15 cellular contexts compared by ENCODE assay signal in genomic region chr9:130731355-130731754, GRCh38. TPM values are rescaled to one million over a fixed set of nuclear protein-coding genes. Genes with fewer than 3 reads are reported as not detected.
DNase-seq lines count a peak whose midpoint lies in the region; ATAC-seq and TF ChIP-seq lines count a peak whose summit lies in the region.
"Had no signal": no experiment of that assay in that cellular context is flagged by ENCODE, and none has a peak within 500 bp of the region (broad histone marks: within the 10 kb centered on the region; RNA-seq: fewer than 3 reads in every experiment).

No MANE protein-coding gene starts in this region.

- DNase-seq in DMS53 (lab: John Stamatoyannopoulos, UW) (peak; percentile 94), NCI-H146 (lab: John Stamatoyannopoulos, UW) (peak; percentile 87), RWPE2 (ENCODE audit: low spot score) (no peak), mesothelial cell of epicardium (ENCODE audit: low spot score in 2 of 2, unreplicated experiment in 2 of 2) (no peak), brain microvascular endothelial cell (no peak), HuH-7 (ENCODE audit: low spot score) (no peak), left lung (no peak)
- no peak for DNase-seq in activated CD4-positive, alpha-beta T cell treated with anti-CD3 and anti-CD28 coated beads, Interleukin-2, amount 50 U/mL, for 4 hours
- DNase-seq: activated CD4-positive, alpha-beta memory T cell treated with anti-CD3 and anti-CD28 coated beads, Interleukin-2, amount 10 ng/mL, durations not matched to agents 7 days and 5 days; amniotic stem cell; DND-41; IMR-90 had no signal

- peaks cover 8% of the 10 kb centered on the region for H3K9me3 ChIP-seq in RWPE2 (ENCODE audit: severe bottlenecking)
- H3K9me3 ChIP-seq in left lung, result no peaks in the 10 kb centered on the region
- H3K9me3 ChIP-seq: HAP-1, vagina had no signal

- H3K36me3 Mint-ChIP-seq in mesothelial cell of epicardium, result peaks cover 6% of the 10 kb centered on the region

- no peak overlapping the region for H3K4me3 Mint-ChIP-seq in mesothelial cell of epicardium
- H3K4me3 Mint-ChIP-seq: activated CD4-positive, alpha-beta memory T cell treated with anti-CD3 and anti-CD28 coated beads, Interleukin-2, amount 10 ng/mL, durations not matched to agents 7 days and 5 days; stimulated activated naive CD8-positive, alpha-beta T cell treated with anti-CD3 and anti-CD28 coated beads, Interleukin-15, Interleukin-2, amounts not matched to agents 100 ng/mL and 50 ng/mL, for 24 hours had no signal

- in situ Hi-C loops in brain microvascular endothelial cell (cut with HindIII; ENCODE audit: low pct_ligation_motif_present, low sequenced_read_pairs), result no loop called here

- no peaks in the 10 kb centered on the region for H3K27me3 Mint-ChIP-seq in mesothelial cell of epicardium (ENCODE audit: low read depth)
- H3K27me3 Mint-ChIP-seq: activated CD4-positive, alpha-beta memory T cell treated with anti-CD3 and anti-CD28 coated beads, Interleukin-2, amount 10 ng/mL, durations not matched to agents 7 days and 5 days; stimulated activated naive CD8-positive, alpha-beta T cell treated with anti-CD3 and anti-CD28 coated beads, Interleukin-15, Interleukin-2, amounts not matched to agents 100 ng/mL and 50 ng/mL, for 24 hours had no signal

- ATAC-seq in RWPE2 (ENCODE audit: low read depth), result no peak
- no peak for ATAC-seq in left lung

- intact Hi-C loops in left lung (cut with DNase I), result no loop called here

- H3K4me3 ChIP-seq in RWPE2 (ENCODE audit: severe bottlenecking), result no peak overlapping the region
- no peak overlapping the region for H3K4me3 ChIP-seq in brain microvascular endothelial cell (ENCODE audit: low read depth, low read length)
- H3K4me3 ChIP-seq in left lung, result no peak overlapping the region
- H3K4me3 ChIP-seq: HAP-1, vagina had no signal

- H3K27me3 ChIP-seq in RWPE2 (ENCODE audit: insufficient read depth, poor library complexity, severe bottlenecking), result no peaks in the 10 kb centered on the region
- H3K27me3 ChIP-seq in brain microvascular endothelial cell (replicated peaks), result no peaks in the 10 kb centered on the region
- no peaks in the 10 kb centered on the region for H3K27me3 ChIP-seq in left lung
- H3K27me3 ChIP-seq: vagina had no signal

- peaks cover 11% of the 10 kb centered on the region for H3K4me1 Mint-ChIP-seq in mesothelial cell of epicardium

- H3K27ac Mint-ChIP-seq in mesothelial cell of epicardium, result peak overlapping the region; percentile 35
- H3K27ac Mint-ChIP-seq: activated CD4-positive, alpha-beta memory T cell treated with anti-CD3 and anti-CD28 coated beads, Interleukin-2, amount 10 ng/mL, durations not matched to agents 7 days and 5 days; stimulated activated naive CD8-positive, alpha-beta T cell treated with anti-CD3 and anti-CD28 coated beads, Interleukin-15, Interleukin-2, amounts not matched to agents 100 ng/mL and 50 ng/mL, for 24 hours had no signal

- H3K27ac ChIP-seq in RWPE2 (ENCODE audit: poor library complexity, severe bottlenecking) (peak overlapping the region; percentile 95), brain microvascular endothelial cell (no peak overlapping the region), left lung (no peak overlapping the region)
- H3K27ac ChIP-seq: vagina had no signal

- peaks cover 43% of the 10 kb centered on the region for H3K4me1 ChIP-seq in RWPE2 (ENCODE audit: insufficient read depth, poor library complexity, severe bottlenecking)
- H3K4me1 ChIP-seq in left lung, result peaks cover 6 to 9% of the 10 kb centered on the region in 2 donors

- H3K9me3 Mint-ChIP-seq in mesothelial cell of epicardium, result peaks cover 4% of the 10 kb centered on the region
- H3K9me3 Mint-ChIP-seq: activated CD4-positive, alpha-beta memory T cell treated with anti-CD3 and anti-CD28 coated beads, Interleukin-2, amount 10 ng/mL, durations not matched to agents 7 days and 5 days; stimulated activated naive CD8-positive, alpha-beta T cell treated with anti-CD3 and anti-CD28 coated beads, Interleukin-15, Interleukin-2, amounts not matched to agents 100 ng/mL and 50 ng/mL, for 24 hours had no signal

- no peaks in the 10 kb centered on the region for H3K36me3 ChIP-seq in RWPE2 (ENCODE audit: low read depth)
- H3K36me3 ChIP-seq in brain microvascular endothelial cell (replicated peaks), result peaks cover 2% of the 10 kb centered on the region
- no peaks in the 10 kb centered on the region for H3K36me3 ChIP-seq in left lung
- H3K36me3 ChIP-seq: HAP-1, vagina had no signal

- no peak for TF ChIP-seq CTCF in RWPE2 (IDR thresholded peaks at IDR 0.05; ENCODE audit: poor library complexity, severe bottlenecking)
- TF ChIP-seq CTCF in mesothelial cell of epicardium (IDR thresholded peaks at IDR 0.05; ENCODE audit: unreplicated experiment), result no peak
- no peak for TF ChIP-seq CTCF in brain microvascular endothelial cell (IDR thresholded peaks at IDR 0.05; ENCODE audit: low read depth, low read length, missing control alignments)
- TF ChIP-seq CTCF in left lung (IDR thresholded peaks at IDR 0.05), result no peak

RNA-seq across cellular contexts. Expression of gene EXOSC2, which starts 37.8 kb away (rescaled TPM):
- total RNA-seq in mesothelial cell of epicardium, result 52.8 to 56.2 TPM (median 54.4 TPM) in 3 replicates
- total RNA-seq in left lung, result 10 to 100 TPM; 17.5 to 27.6 TPM

Comparison
In these comparisons a context has a peak if more than half of its experiments do, and no peak if none do; other contexts are left out.
1. DNase-seq: peak in DMS53 (single experiment) and NCI-H146 (single experiment); none in RWPE2 (single experiment), mesothelial cell of epicardium (0 of 2), brain microvascular endothelial cell (single experiment), activated CD4-positive, alpha-beta T cell treated with anti-CD3 and anti-CD28 coated beads, Interleukin-2, amount 50 U/mL, for 4 hours (0 of 2), HuH-7 (single experiment) and left lung (0 of 2).